In the genomic region with DNA sequence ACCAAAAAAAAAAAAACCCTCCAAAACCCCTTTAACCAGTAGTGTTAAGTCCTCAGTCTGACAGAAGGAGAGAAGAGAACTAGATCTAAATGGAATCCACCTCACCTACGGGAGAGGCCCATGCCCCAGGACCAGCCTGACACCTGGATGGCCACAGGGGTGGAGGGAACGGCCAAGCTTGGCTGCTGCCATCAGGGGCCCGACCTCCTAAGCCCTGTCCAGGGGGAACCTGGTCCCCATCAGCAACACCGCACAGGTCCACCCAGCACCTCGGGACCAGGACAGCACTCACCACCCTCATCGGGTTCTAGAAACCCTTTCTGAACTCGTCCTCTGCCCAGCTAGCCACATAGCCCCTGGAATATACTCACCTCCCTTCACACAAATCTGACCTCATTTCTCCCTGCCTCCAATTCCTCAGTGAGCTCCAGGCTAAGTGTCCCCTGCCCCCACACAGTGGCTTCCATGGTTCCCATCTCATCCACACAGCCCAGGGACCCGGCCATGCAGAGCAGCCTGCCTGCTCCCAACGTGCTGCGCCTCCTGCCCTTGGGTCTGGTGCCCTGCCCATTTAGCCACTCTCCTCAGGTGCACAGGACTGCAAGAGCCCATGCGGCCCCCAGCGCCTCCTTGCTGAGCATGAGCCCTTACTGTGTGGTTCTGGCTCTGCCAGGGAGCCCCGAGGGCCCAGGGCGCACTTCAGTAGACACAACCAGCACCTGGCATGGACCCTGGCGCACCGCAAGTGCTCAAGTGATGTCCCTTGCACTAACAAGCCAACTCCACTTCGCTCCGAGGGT, we compare ENCODE assay signal across 18 cellular contexts. TPM values are rescaled to one million over a fixed set of nuclear protein-coding genes. Genes with fewer than 3 reads are reported as not detected.
DNase-seq lines count a peak whose midpoint lies in the region; ATAC-seq lines count a peak whose summit lies in the region.
"Had no signal": no experiment of that assay in that cellular context is flagged by ENCODE, and none has a peak within 500 bp of the region (broad histone marks: within the 10 kb centered on the region; RNA-seq: fewer than 3 reads in every experiment).

No MANE protein-coding gene starts in this region.

- H3K27ac ChIP-seq in mesenchymal stem cell (ENCODE audit: low read length, poor library complexity, severe bottlenecking): no peak overlapping the region
- H3K27ac ChIP-seq: lower lobe of right lung, neural progenitor cell, testis had no signal

- WGBS in mesenchymal stem cell: 98% methylated on average over 18 of the region's 18 CpGs

- peaks cover 81% of the 10 kb centered on the region for H3K36me3 Mint-ChIP-seq in activated CD4-positive, alpha-beta memory T cell treated with anti-CD3 and anti-CD28 coated beads, Interleukin-2, amount 10 ng/mL, durations not matched to agents 7 days and 5 days (ENCODE audit: low read depth)

- no peak overlapping the region for H4K8ac ChIP-seq in mesenchymal stem cell (ENCODE audit: low read length)

- H2BK5ac ChIP-seq in mesenchymal stem cell (ENCODE audit: low read depth, low read length, poor library complexity, severe bottlenecking): no peak overlapping the region

- no peak overlapping the region for H4K91ac ChIP-seq in mesenchymal stem cell (ENCODE audit: low read length)

- CTCF ChIA-PET in activated CD4-positive, alpha-beta memory T cell treated with anti-CD3 and anti-CD28 coated beads, Interleukin-2, amount 10 ng/mL, durations not matched to agents 7 days and 5 days (lab: Charles Lee): interaction anchor here (0.7 to 2.3 kb wide), 5 partner anchors 11 to 1358 kb away, joined by 3 to 10 read pairs (median 4); no protein-coding TSS in a partner anchor

- H2BK120ac ChIP-seq in mesenchymal stem cell (ENCODE audit: low read depth, low read length): no peak overlapping the region

- peaks cover 83 to 87% of the 10 kb centered on the region in 2 experiments for H3K36me3 ChIP-seq in mesenchymal stem cell (ENCODE audit: control insufficient read depth in 1 of 2, insufficient read depth in 2 of 2, low read depth in 1 of 2, low read length in 2 of 2)
- H3K36me3 ChIP-seq: neural progenitor cell had no signal

- no peak overlapping the region for H2AK5ac ChIP-seq in mesenchymal stem cell (ENCODE audit: low read length, severe bottlenecking)

- no peak overlapping the region for H2AFZ ChIP-seq in mesenchymal stem cell (ENCODE audit: low read depth, low read length)
- H2AFZ ChIP-seq: neural progenitor cell had no signal

- POLR2A ChIA-PET in activated CD4-positive, alpha-beta memory T cell treated with anti-CD3 and anti-CD28 coated beads, Interleukin-2, amount 10 ng/mL, durations not matched to agents 7 days and 5 days (lab: Charles Lee): interaction anchor here (0.7 to 2.4 kb wide), 4 partner anchors 11 to 92 kb away, joined by 3 to 16 read pairs (median 4); no protein-coding TSS in a partner anchor

- H3K4me2 ChIP-seq in mesenchymal stem cell (ENCODE audit: low read length, poor library complexity, severe bottlenecking): no peak overlapping the region
- H3K4me2 ChIP-seq: neural progenitor cell had no signal

- no peak overlapping the region for H3K4me3 ChIP-seq in mesenchymal stem cell (ENCODE audit: insufficient read depth in 1 of 2, low read depth in 1 of 2, low read length in 2 of 2)
- H3K4me3 ChIP-seq: lower lobe of right lung, neural progenitor cell, testis had no signal

- no peak for ATAC-seq in stimulated activated naive CD8-positive, alpha-beta T cell treated with anti-CD3 and anti-CD28 coated beads, Interleukin-15, amount 100 ng/mL, for 72 hours
- ATAC-seq in stimulated activated naive CD8-positive, alpha-beta T cell treated with anti-CD3 and anti-CD28 coated beads, Interleukin-15, Interleukin-2, amounts not matched to agents 100 U/mL and 50 U/mL, for 24 hours: no peak
- ATAC-seq in GM21360 (IDR thresholded peaks at IDR 0.05; ENCODE audit: unreplicated experiment): no peak
- ATAC-seq: lower lobe of right lung, sciatic nerve had no signal

- H3K9me3 Mint-ChIP-seq in stimulated activated naive CD8-positive, alpha-beta T cell treated with anti-CD3 and anti-CD28 coated beads, Interleukin-15, amount 100 ng/mL, for 72 hours: no peaks in the 10 kb centered on the region
- H3K9me3 Mint-ChIP-seq in activated CD4-positive, alpha-beta memory T cell treated with anti-CD3 and anti-CD28 coated beads, Interleukin-2, amount 10 ng/mL, durations not matched to agents 7 days and 5 days: no peaks in the 10 kb centered on the region
- H3K9me3 Mint-ChIP-seq: HFFc6, neural progenitor cell had no signal

- no peak overlapping the region for H3K9ac ChIP-seq in mesenchymal stem cell (ENCODE audit: low read length)
- H3K9ac ChIP-seq: neural progenitor cell had no signal

- H3K4me1 ChIP-seq in mesenchymal stem cell (ENCODE audit: control insufficient read depth, insufficient read depth, low read depth, low read length): peaks cover 2% of the 10 kb centered on the region
- H3K4me1 ChIP-seq: neural progenitor cell, testis had no signal

- H3K14ac ChIP-seq in mesenchymal stem cell (ENCODE audit: low read length in 2 of 2): no peak overlapping the region

- peaks cover 44% of the 10 kb centered on the region for H3K4me1 Mint-ChIP-seq in stimulated activated naive CD8-positive, alpha-beta T cell treated with anti-CD3 and anti-CD28 coated beads, Interleukin-15, amount 100 ng/mL, for 72 hours
- H3K4me1 Mint-ChIP-seq in activated CD4-positive, alpha-beta memory T cell treated with anti-CD3 and anti-CD28 coated beads, Interleukin-2, amount 10 ng/mL, durations not matched to agents 7 days and 5 days: peaks cover 78% of the 10 kb centered on the region
- H3K4me1 Mint-ChIP-seq: neural progenitor cell had no signal

- H3K79me1 ChIP-seq in mesenchymal stem cell (replicated peaks; ENCODE audit: low read length, poor library complexity, severe bottlenecking): peaks cover 42% of the 10 kb centered on the region

- no peaks in the 10 kb centered on the region for H3K27me3 ChIP-seq in mesenchymal stem cell (ENCODE audit: control insufficient read depth in 1 of 2, insufficient read depth in 1 of 2, low read length in 2 of 2)
- H3K27me3 ChIP-seq: neural progenitor cell, testis had no signal

- no peaks in the 10 kb centered on the region for H3K9me3 ChIP-seq in mesenchymal stem cell (ENCODE audit: control insufficient read depth, low read length)
- H3K9me3 ChIP-seq: lower lobe of right lung, testis had no signal

- DNase-seq in stimulated activated naive CD8-positive, alpha-beta T cell treated with anti-CD3 and anti-CD28 coated beads, Interleukin-15, amount 100 ng/mL, for 72 hours: no peak
- DNase-seq in stimulated activated naive CD8-positive, alpha-beta T cell treated with anti-CD3 and anti-CD28 coated beads, Interleukin-15, Interleukin-2, amounts not matched to agents 100 U/mL and 50 U/mL, for 24 hours: no peak
- no peak for DNase-seq in activated CD4-positive, alpha-beta memory T cell treated with anti-CD3 and anti-CD28 coated beads, Interleukin-2, amount 10 ng/mL, durations not matched to agents 7 days and 5 days
- DNase-seq in mesenchymal stem cell: no peak
- DNase-seq in OCI-M2 (lab: John Stamatoyannopoulos, UW; ENCODE audit: unreplicated experiment): no peak
- no peak for DNase-seq in ureter (ENCODE audit: low spot score)
- DNase-seq: activated CD4-positive, alpha-beta T cell treated with anti-CD3 and anti-CD28 coated beads, Interleukin-2, amount 50 U/mL, for 48 hours; activated gamma-delta T cell treated with Interleukin-2 at 50 U/mL for 16 hours; glutamatergic neuron; HFFc6; lower lobe of right lung; MM.1S; NCI-H187; stimulated activated CD4-positive, alpha-beta T cell treated with anti-CD3 and anti-CD28 coated beads, Interleukin-2, amount 100 ng/mL, for 24 hours; testis had no signal

- no peak overlapping the region for H3K4ac ChIP-seq in mesenchymal stem cell (ENCODE audit: low read depth in 1 of 2, low read length in 2 of 2)

- H3K27ac Mint-ChIP-seq in stimulated activated naive CD8-positive, alpha-beta T cell treated with anti-CD3 and anti-CD28 coated beads, Interleukin-15, amount 100 ng/mL, for 72 hours: peak overlapping the region; percentile 15 to 88
- peak overlapping the region; percentile 18 for H3K27ac Mint-ChIP-seq in activated CD4-positive, alpha-beta memory T cell treated with anti-CD3 and anti-CD28 coated beads, Interleukin-2, amount 10 ng/mL, durations not matched to agents 7 days and 5 days
- H3K27ac Mint-ChIP-seq: HFFc6 had no signal

- H2BK12ac ChIP-seq in mesenchymal stem cell (ENCODE audit: low read length in 2 of 2): no peak overlapping the region

- no peak overlapping the region for H3K18ac ChIP-seq in mesenchymal stem cell (ENCODE audit: low read depth in 1 of 2, low read length in 2 of 2)

- H3K27me3 Mint-ChIP-seq in stimulated activated naive CD8-positive, alpha-beta T cell treated with anti-CD3 and anti-CD28 coated beads, Interleukin-15, amount 100 ng/mL, for 72 hours: no peaks in the 10 kb centered on the region
- no peaks in the 10 kb centered on the region for H3K27me3 Mint-ChIP-seq in activated CD4-positive, alpha-beta memory T cell treated with anti-CD3 and anti-CD28 coated beads, Interleukin-2, amount 10 ng/mL, durations not matched to agents 7 days and 5 days

- no peak overlapping the region for H3K4me3 Mint-ChIP-seq in stimulated activated naive CD8-positive, alpha-beta T cell treated with anti-CD3 and anti-CD28 coated beads, Interleukin-15, amount 100 ng/mL, for 72 hours
- no peak overlapping the region for H3K4me3 Mint-ChIP-seq in activated CD4-positive, alpha-beta memory T cell treated with anti-CD3 and anti-CD28 coated beads, Interleukin-2, amount 10 ng/mL, durations not matched to agents 7 days and 5 days
- H3K4me3 Mint-ChIP-seq: HFFc6, neural progenitor cell had no signal

- peak overlapping the region; percentile 12 for H2BK15ac ChIP-seq in mesenchymal stem cell (ENCODE audit: low read depth, poor library complexity, severe bottlenecking)

- no peak overlapping the region for H3K23ac ChIP-seq in mesenchymal stem cell (ENCODE audit: low read length in 2 of 2)

RNA-seq across cellular contexts. Expression of gene CYTH1, which starts 18.3 kb away (rescaled TPM):
- total RNA-seq in activated CD4-positive, alpha-beta memory T cell treated with anti-CD3 and anti-CD28 coated beads, Interleukin-2, amount 10 ng/mL, durations not matched to agents 7 days and 5 days: 100 to 1,000 TPM; 288 to 309 TPM
- 15.0 TPM for polyA plus RNA-seq in mesenchymal stem cell (2013, experiment 1 of 2)
- 14.3 TPM for polyA plus RNA-seq in mesenchymal stem cell (2013, experiment 2 of 2)
- total RNA-seq in ureter: 55.6 TPM

RNA-seq across cellular contexts. Expression of gene USP36, which starts 40.3 kb away (rescaled TPM):
- 10 to 100 TPM; 95.4 to 96.8 TPM for total RNA-seq in activated CD4-positive, alpha-beta memory T cell treated with anti-CD3 and anti-CD28 coated beads, Interleukin-2, amount 10 ng/mL, durations not matched to agents 7 days and 5 days
- polyA plus RNA-seq in mesenchymal stem cell (2013, experiment 1 of 2): 31.5 TPM
- 30.8 TPM for polyA plus RNA-seq in mesenchymal stem cell (2013, experiment 2 of 2)
- total RNA-seq in ureter: 92.0 TPM
